3 cellular contexts compared by ENCODE assay signal in the genomic region with DNA sequence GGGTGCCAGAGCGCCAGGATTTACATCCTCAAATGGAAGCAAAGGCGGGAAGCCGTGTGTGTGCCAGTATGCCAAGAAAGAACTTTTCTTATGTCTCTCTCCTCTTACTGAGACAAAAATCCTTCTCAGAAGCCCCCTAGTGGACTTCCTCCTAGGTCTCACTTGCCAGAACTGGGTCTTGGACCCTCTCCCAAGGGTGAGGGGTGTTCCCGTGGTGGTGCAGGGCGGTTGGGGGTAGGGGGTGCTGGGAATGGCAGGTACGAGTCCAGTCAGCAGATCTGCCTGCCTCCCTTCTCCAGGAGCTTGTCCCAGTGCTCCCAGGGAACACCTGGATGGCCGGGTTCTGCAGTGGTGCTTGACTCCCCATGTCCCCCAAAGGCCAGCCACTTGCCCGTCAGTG.
TF ChIP-seq lines count a peak whose summit lies in the region.

No MANE protein-coding gene starts in this region.

TF ChIP-seq in SK-N-SH, 30 proteins besides CTCF, POLR2A, EP300 and RAD21 (continued from another document):
- TF ChIP-seq GABPA (IDR thresholded peaks at IDR 0.05; ENCODE audit: low read depth), result no peak
- TF ChIP-seq MXI1 (IDR thresholded peaks at IDR 0.05; ENCODE audit: low read depth, low read length), result no peak
- no peak for TF ChIP-seq FOXJ3 (CRISPR knock-in tag; IDR thresholded peaks at IDR 0.05)
- TF ChIP-seq TCF12 (IDR thresholded peaks at IDR 0.05), result no peak
- TF ChIP-seq SMC3 (IDR thresholded peaks at IDR 0.05; ENCODE audit: low read depth, low read length), result no peak
- no peak for TF ChIP-seq ELF1 (IDR thresholded peaks at IDR 0.05)
- TF ChIP-seq, protein P1, sequence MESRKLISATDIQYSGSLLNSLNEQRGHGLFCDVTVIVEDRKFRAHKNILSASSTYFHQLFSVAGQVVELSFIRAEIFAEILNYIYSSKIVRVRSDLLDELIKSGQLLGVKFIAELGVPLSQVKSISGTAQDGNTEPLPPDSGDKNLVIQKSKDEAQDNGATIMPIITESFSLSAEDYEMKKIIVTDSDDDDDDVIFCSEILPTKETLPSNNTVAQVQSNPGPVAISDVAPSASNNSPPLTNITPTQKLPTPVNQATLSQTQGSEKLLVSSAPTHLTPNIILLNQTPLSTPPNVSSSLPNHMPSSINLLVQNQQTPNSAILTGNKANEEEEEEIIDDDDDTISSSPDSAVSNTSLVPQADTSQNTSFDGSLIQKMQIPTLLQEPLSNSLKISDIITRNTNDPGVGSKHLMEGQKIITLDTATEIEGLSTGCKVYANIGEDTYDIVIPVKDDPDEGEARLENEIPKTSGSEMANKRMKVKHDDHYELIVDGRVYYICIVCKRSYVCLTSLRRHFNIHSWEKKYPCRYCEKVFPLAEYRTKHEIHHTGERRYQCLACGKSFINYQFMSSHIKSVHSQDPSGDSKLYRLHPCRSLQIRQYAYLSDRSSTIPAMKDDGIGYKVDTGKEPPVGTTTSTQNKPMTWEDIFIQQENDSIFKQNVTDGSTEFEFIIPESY (IDR thresholded peaks at IDR 0.05; ENCODE audit: borderline replicate concordance, low read depth), result no peak
- no peak for TF ChIP-seq NRF1 (IDR thresholded peaks at IDR 0.05; ENCODE audit: low read depth, low read length)
- TF ChIP-seq, protein P2, sequence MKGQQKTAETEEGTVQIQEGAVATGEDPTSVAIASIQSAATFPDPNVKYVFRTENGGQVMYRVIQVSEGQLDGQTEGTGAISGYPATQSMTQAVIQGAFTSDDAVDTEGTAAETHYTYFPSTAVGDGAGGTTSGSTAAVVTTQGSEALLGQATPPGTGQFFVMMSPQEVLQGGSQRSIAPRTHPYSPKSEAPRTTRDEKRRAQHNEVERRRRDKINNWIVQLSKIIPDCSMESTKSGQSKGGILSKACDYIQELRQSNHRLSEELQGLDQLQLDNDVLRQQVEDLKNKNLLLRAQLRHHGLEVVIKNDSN (IDR thresholded peaks at IDR 0.05; ENCODE audit: borderline replicate concordance, low read depth), result no peak
- no peak for TF ChIP-seq EZH2phosphoT487 (IDR thresholded peaks at IDR 0.05; ENCODE audit: borderline replicate concordance, low read depth)
- no peak for TF ChIP-seq NFIC (IDR thresholded peaks at IDR 0.05; ENCODE audit: borderline replicate concordance)
- TF ChIP-seq, protein P3, sequence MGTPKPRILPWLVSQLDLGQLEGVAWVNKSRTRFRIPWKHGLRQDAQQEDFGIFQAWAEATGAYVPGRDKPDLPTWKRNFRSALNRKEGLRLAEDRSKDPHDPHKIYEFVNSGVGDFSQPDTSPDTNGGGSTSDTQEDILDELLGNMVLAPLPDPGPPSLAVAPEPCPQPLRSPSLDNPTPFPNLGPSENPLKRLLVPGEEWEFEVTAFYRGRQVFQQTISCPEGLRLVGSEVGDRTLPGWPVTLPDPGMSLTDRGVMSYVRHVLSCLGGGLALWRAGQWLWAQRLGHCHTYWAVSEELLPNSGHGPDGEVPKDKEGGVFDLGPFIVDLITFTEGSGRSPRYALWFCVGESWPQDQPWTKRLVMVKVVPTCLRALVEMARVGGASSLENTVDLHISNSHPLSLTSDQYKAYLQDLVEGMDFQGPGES (IDR thresholded peaks at IDR 0.05; ENCODE audit: low read depth, low read length), result no peak
- no peak for TF ChIP-seq RFX5 (IDR thresholded peaks at IDR 0.05; ENCODE audit: low read length)
- TF ChIP-seq POLR2AphosphoS5 (IDR thresholded peaks at IDR 0.05; ENCODE audit: low read depth, low read length), result no peak
- TF ChIP-seq GATA2 (CRISPR knock-in tag; IDR thresholded peaks at IDR 0.05), result no peak

TF ChIP-seq in SK-N-SH treated with all-trans-retinoic acid at 6 μM for 48 hours, 23 proteins besides CTCF, POLR2A, EP300 and RAD21:
- TF ChIP-seq, protein P4, sequence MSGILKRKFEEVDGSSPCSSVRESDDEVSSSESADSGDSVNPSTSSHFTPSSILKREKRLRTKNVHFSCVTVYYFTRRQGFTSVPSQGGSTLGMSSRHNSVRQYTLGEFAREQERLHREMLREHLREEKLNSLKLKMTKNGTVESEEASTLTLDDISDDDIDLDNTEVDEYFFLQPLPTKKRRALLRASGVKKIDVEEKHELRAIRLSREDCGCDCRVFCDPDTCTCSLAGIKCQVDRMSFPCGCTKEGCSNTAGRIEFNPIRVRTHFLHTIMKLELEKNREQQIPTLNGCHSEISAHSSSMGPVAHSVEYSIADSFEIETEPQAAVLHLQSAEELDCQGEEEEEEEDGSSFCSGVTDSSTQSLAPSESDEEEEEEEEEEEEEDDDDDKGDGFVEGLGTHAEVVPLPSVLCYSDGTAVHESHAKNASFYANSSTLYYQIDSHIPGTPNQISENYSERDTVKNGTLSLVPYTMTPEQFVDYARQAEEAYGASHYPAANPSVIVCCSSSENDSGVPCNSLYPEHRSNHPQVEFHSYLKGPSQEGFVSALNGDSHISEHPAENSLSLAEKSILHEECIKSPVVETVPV (CRISPR knock-in tag; IDR thresholded peaks at IDR 0.05), result no peak
TF ChIP-seq in SK-N-SH treated with all-trans-retinoic acid at 6 μM for 48 hours: peak in this region for 0.

TF ChIP-seq in WTC11, 78 proteins besides CTCF, POLR2A, EP300 and RAD21 (continued from another document):
- TF ChIP-seq MXD4 (CRISPR knock-in tag; IDR thresholded peaks at IDR 0.05; ENCODE audit: borderline replicate concordance) (no peak), TCF7 (CRISPR knock-in tag; IDR thresholded peaks at IDR 0.05; ENCODE audit: low read depth) (no peak), CREB1 (CRISPR knock-in tag; IDR thresholded peaks at IDR 0.05) (no peak), NR2C2 (CRISPR knock-in tag; IDR thresholded peaks at IDR 0.05) (no peak), SOX15 (CRISPR knock-in tag; IDR thresholded peaks at IDR 0.05) (no peak), MYBL2 (CRISPR knock-in tag; IDR thresholded peaks at IDR 0.05) (no peak), CBFB (CRISPR knock-in tag; IDR thresholded peaks at IDR 0.05; ENCODE audit: low read depth) (no peak), ELF4 (CRISPR knock-in tag; IDR thresholded peaks at IDR 0.05; ENCODE audit: low read depth) (no peak), GRHL2 (CRISPR knock-in tag; IDR thresholded peaks at IDR 0.05; ENCODE audit: insufficient replicate concordance, severe bottlenecking) (no peak)
- TF ChIP-seq, protein P5, sequence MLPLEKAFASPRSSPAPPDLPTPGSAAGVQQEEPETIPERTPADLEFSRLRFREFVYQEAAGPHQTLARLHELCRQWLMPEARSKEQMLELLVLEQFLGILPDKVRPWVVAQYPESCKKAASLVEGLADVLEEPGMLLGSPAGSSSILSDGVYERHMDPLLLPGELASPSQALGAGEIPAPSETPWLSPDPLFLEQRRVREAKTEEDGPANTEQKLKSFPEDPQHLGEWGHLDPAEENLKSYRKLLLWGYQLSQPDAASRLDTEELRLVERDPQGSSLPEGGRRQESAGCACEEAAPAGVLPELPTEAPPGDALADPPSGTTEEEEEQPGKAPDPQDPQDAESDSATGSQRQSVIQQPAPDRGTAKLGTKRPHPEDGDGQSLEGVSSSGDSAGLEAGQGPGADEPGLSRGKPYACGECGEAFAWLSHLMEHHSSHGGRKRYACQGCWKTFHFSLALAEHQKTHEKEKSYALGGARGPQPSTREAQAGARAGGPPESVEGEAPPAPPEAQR (CRISPR knock-in tag; IDR thresholded peaks at IDR 0.05), result no peak
- TF ChIP-seq, protein P6, sequence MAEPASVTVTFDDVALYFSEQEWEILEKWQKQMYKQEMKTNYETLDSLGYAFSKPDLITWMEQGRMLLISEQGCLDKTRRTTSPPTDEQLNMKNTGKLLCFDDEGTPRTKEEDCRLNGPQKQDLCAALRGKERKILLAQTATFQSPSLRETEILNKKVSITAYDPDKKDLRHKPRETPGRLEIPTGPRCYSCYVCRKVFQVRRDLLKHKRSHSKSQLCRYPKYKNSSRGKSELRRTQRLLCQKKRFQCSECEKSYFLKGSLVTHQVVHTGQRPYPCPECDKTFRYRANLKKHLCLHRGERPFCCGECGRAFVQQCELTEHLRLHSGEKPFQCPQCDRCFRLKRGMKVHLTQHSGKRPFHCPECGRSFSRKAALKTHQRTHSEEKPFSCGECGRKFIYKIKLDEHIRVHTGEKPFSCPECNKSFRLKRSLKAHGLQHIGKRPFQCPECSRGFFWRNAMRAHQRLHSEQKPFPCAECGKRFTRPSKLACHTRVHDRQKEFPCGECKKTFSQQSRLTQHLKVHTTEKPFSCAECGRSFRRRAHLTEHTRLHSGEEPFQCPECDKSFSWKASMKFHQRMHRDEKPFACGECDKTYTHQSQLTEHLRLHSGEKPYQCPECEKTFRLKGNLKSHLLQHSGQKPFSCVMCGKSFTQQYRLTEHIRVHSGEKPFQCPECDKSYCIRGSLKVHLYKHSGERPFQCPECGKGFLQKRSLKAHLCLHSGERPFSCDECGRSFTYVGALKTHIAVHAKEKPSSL (CRISPR knock-in tag; conservative IDR thresholded peaks at IDR 0.05), result no peak
